In the genomic region with DNA sequence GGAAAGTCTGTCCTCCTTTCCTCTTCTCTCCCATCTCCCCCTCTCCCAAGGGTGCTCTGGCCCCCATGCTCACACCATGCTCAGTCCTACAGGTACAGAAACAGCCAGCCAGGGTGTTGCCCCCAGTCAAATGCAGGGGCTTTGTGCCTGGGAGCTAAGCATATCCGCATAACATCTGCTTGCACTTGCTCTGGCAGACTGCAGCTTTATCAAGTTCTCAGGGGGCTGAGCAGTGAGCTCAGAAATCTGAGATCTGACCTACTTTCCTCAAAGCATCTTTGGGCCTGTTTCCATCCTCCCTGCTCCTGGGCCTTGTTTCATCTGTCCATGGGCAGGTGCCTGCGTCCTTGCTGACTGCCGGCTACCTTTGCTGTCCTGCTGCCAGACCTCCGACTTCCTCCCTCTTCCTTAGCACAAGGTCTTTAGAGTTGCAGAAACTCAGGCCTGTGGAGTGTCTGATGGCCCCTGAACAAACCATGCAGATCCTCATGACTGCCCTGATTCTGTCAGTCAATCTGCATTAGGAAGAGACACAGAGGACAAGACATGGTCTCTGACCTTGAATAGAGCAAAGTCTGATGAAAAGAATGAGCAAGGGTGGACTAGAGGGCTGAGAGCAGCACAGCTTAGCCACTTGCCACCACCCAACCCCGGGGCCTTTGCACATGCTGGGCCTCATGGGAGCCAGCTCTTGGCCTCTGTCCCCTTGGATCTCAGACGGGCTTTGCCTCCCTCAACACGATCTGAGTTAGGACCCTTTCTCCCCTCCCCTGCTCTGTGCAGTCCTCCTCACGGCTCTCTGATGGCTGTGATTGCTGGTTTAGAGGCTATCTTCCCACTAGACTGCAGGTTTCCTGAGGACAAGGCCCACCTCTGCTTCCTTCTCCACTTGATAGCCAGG, we compare ENCODE assay signal across 26 cellular contexts.
DNase-seq lines count a peak whose midpoint lies in the region; ATAC-seq and TF ChIP-seq lines count a peak whose summit lies in the region.
"Had no signal": no experiment of that assay in that cellular context is flagged by ENCODE, and none has a peak within 500 bp of the region (broad histone marks: within the 10 kb centered on the region; RNA-seq: fewer than 3 reads in every experiment).

No MANE protein-coding gene starts in this region.

- POLR2A ChIA-PET in activated naive CD8-positive, alpha-beta T cell treated with anti-CD3 and anti-CD28 coated beads, Interleukin-2, amount 10 ng/mL, durations not matched to agents 7 days and 5 days (lab: Charles Lee), result no interaction called here

- H3K27ac ChIP-seq in vagina, result no peak overlapping the region
- H3K27ac ChIP-seq: adrenal gland, colonic mucosa, HL-60, SK-N-MC, skin epidermis had no signal

- H3K27ac Mint-ChIP-seq in activated naive CD8-positive, alpha-beta T cell treated with anti-CD3 and anti-CD28 coated beads, Interleukin-2, amount 10 ng/mL, durations not matched to agents 7 days and 5 days, result no peak overlapping the region
- no peak overlapping the region for H3K27ac Mint-ChIP-seq in activated naive CD8-positive, alpha-beta T cell treated with anti-CD3 and anti-CD28 coated beads for 36 hours
- no peak overlapping the region for H3K27ac Mint-ChIP-seq in activated CD8-positive, alpha-beta memory T cell treated with anti-CD3 and anti-CD28 coated beads, Interleukin-2, amount 10 ng/mL, durations not matched to agents 7 days and 5 days
- H3K27ac Mint-ChIP-seq: activated T-cell treated with anti-CD3 and anti-CD28 coated beads, Interleukin-2, amount 50 U/mL, for 72 hours; CD8-positive, alpha-beta memory T cell; effector memory CD8-positive, alpha-beta T cell; stimulated activated naive CD8-positive, alpha-beta T cell treated with anti-CD3 and anti-CD28 coated beads, Interleukin-15, Interleukin-2, amounts not matched to agents 100 ng/mL and 50 ng/mL, for 24 hours; T-helper 1 cell treated with Interleukin-12 subunit alpha and Interleukin-12 subunit beta and Interleukin-4 antibody, amounts not matched to agents 30 μg/mL and 1 μg/mL, for 36 hours had no signal

- H3K4me1 ChIP-seq in vagina, result no peaks in the 10 kb centered on the region
- H3K4me1 ChIP-seq: adrenal gland, BE2C, colonic mucosa had no signal

- no peak for TF ChIP-seq POLR2A in vagina (IDR thresholded peaks at IDR 0.05)

- peaks cover 18% of the 10 kb centered on the region for H3K27me3 Mint-ChIP-seq in activated naive CD8-positive, alpha-beta T cell treated with anti-CD3 and anti-CD28 coated beads, Interleukin-2, amount 10 ng/mL, durations not matched to agents 7 days and 5 days
- peaks cover 27% of the 10 kb centered on the region for H3K27me3 Mint-ChIP-seq in activated naive CD8-positive, alpha-beta T cell treated with anti-CD3 and anti-CD28 coated beads for 36 hours
- H3K27me3 Mint-ChIP-seq in activated CD8-positive, alpha-beta memory T cell treated with anti-CD3 and anti-CD28 coated beads, Interleukin-2, amount 10 ng/mL, durations not matched to agents 7 days and 5 days, result peaks cover 13% of the 10 kb centered on the region

- H3K9me3 ChIP-seq in vagina, result no peaks in the 10 kb centered on the region
- H3K9me3 ChIP-seq: adrenal gland, BE2C, colonic mucosa had no signal

- no peak overlapping the region for H3K4me3 Mint-ChIP-seq in activated naive CD8-positive, alpha-beta T cell treated with anti-CD3 and anti-CD28 coated beads, Interleukin-2, amount 10 ng/mL, durations not matched to agents 7 days and 5 days
- H3K4me3 Mint-ChIP-seq in activated naive CD8-positive, alpha-beta T cell treated with anti-CD3 and anti-CD28 coated beads for 36 hours, result no peak overlapping the region
- H3K4me3 Mint-ChIP-seq in activated CD8-positive, alpha-beta memory T cell treated with anti-CD3 and anti-CD28 coated beads, Interleukin-2, amount 10 ng/mL, durations not matched to agents 7 days and 5 days, result no peak overlapping the region
- H3K4me3 Mint-ChIP-seq: activated T-cell treated with anti-CD3 and anti-CD28 coated beads, Interleukin-2, amount 50 U/mL, for 72 hours; CD8-positive, alpha-beta memory T cell; effector memory CD8-positive, alpha-beta T cell; stimulated activated naive CD8-positive, alpha-beta T cell treated with anti-CD3 and anti-CD28 coated beads, Interleukin-15, Interleukin-2, amounts not matched to agents 100 ng/mL and 50 ng/mL, for 24 hours; T-helper 1 cell treated with Interleukin-12 subunit alpha and Interleukin-12 subunit beta and Interleukin-4 antibody, amounts not matched to agents 30 μg/mL and 1 μg/mL, for 36 hours had no signal

- no peaks in the 10 kb centered on the region for H3K36me3 ChIP-seq in vagina
- H3K36me3 ChIP-seq: adrenal gland, BE2C, colonic mucosa had no signal

- no peaks in the 10 kb centered on the region for H3K9me3 Mint-ChIP-seq in activated naive CD8-positive, alpha-beta T cell treated with anti-CD3 and anti-CD28 coated beads, Interleukin-2, amount 10 ng/mL, durations not matched to agents 7 days and 5 days
- no peaks in the 10 kb centered on the region for H3K9me3 Mint-ChIP-seq in activated naive CD8-positive, alpha-beta T cell treated with anti-CD3 and anti-CD28 coated beads for 36 hours
- no peaks in the 10 kb centered on the region for H3K9me3 Mint-ChIP-seq in activated CD8-positive, alpha-beta memory T cell treated with anti-CD3 and anti-CD28 coated beads, Interleukin-2, amount 10 ng/mL, durations not matched to agents 7 days and 5 days (ENCODE audit: low read depth)
- H3K9me3 Mint-ChIP-seq: activated T-cell treated with anti-CD3 and anti-CD28 coated beads, Interleukin-2, amount 50 U/mL, for 72 hours; CD8-positive, alpha-beta memory T cell; effector memory CD8-positive, alpha-beta T cell; stimulated activated naive CD8-positive, alpha-beta T cell treated with anti-CD3 and anti-CD28 coated beads, Interleukin-15, Interleukin-2, amounts not matched to agents 100 ng/mL and 50 ng/mL, for 24 hours; T-helper 1 cell treated with Interleukin-12 subunit alpha and Interleukin-12 subunit beta and Interleukin-4 antibody, amounts not matched to agents 30 μg/mL and 1 μg/mL, for 36 hours had no signal

- no peaks in the 10 kb centered on the region for H3K27me3 ChIP-seq in vagina
- H3K27me3 ChIP-seq: adrenal gland, colonic mucosa had no signal

- TF ChIP-seq CTCF in vagina (IDR thresholded peaks at IDR 0.05), result no peak

- ATAC-seq in activated naive CD8-positive, alpha-beta T cell treated with anti-CD3 and anti-CD28 coated beads, Interleukin-2, amount 10 ng/mL, durations not matched to agents 7 days and 5 days (ENCODE audit: low read depth), result no peak
- no peak for ATAC-seq in activated CD8-positive, alpha-beta memory T cell treated with anti-CD3 and anti-CD28 coated beads, Interleukin-2, amount 10 ng/mL, durations not matched to agents 7 days and 5 days
- no peak for ATAC-seq in GM18498 (IDR thresholded peaks at IDR 0.05; ENCODE audit: unreplicated experiment)
- no peak for ATAC-seq in GM19324 (IDR thresholded peaks at IDR 0.05; ENCODE audit: low FRiP score, unreplicated experiment)
- ATAC-seq: activated T-cell treated with anti-CD3 and anti-CD28 coated beads, Interleukin-2, amount 50 U/mL, for 72 hours; effector memory CD8-positive, alpha-beta T cell had no signal

- no peaks in the 10 kb centered on the region for H3K4me1 Mint-ChIP-seq in activated naive CD8-positive, alpha-beta T cell treated with anti-CD3 and anti-CD28 coated beads, Interleukin-2, amount 10 ng/mL, durations not matched to agents 7 days and 5 days
- H3K4me1 Mint-ChIP-seq in activated naive CD8-positive, alpha-beta T cell treated with anti-CD3 and anti-CD28 coated beads for 36 hours, result no peaks in the 10 kb centered on the region
- H3K4me1 Mint-ChIP-seq in activated CD8-positive, alpha-beta memory T cell treated with anti-CD3 and anti-CD28 coated beads, Interleukin-2, amount 10 ng/mL, durations not matched to agents 7 days and 5 days, result no peaks in the 10 kb centered on the region
- H3K4me1 Mint-ChIP-seq: CD8-positive, alpha-beta memory T cell had no signal

- CTCF ChIA-PET in activated CD8-positive, alpha-beta memory T cell treated with anti-CD3 and anti-CD28 coated beads, Interleukin-2, amount 10 ng/mL, durations not matched to agents 7 days and 5 days (lab: Charles Lee), result no interaction called here

- intact Hi-C loops in vagina (cut with DNase I), result no loop called here

- DNase-seq in activated naive CD8-positive, alpha-beta T cell treated with anti-CD3 and anti-CD28 coated beads, Interleukin-2, amount 10 ng/mL, durations not matched to agents 7 days and 5 days, result peak; percentile 8
- DNase-seq in activated naive CD8-positive, alpha-beta T cell treated with anti-CD3 and anti-CD28 coated beads for 36 hours, result no peak
- peak; percentile 30 for DNase-seq in activated CD8-positive, alpha-beta memory T cell treated with anti-CD3 and anti-CD28 coated beads, Interleukin-2, amount 10 ng/mL, durations not matched to agents 7 days and 5 days
- peak; percentile 67 for DNase-seq in mesenteric fat pad (ENCODE audit: low spot score)
- peak; percentile 37 to 77 for DNase-seq in vagina (ENCODE audit: extremely low spot score in 2 of 2)
- no peak for DNase-seq in activated CD4-positive, alpha-beta T cell treated with anti-CD3 and anti-CD28 coated beads for 1 hour
- DNase-seq: activated naive CD4-positive, alpha-beta T cell; activated T-cell treated with anti-CD3 and anti-CD28 coated beads, Interleukin-2, amount 50 U/mL, for 72 hours; BE2C; CD8-positive, alpha-beta memory T cell; DMS79; effector memory CD8-positive, alpha-beta T cell; foreskin fibroblast; GF-D8; Karpas-422; mesenchymal stem cell; NCI-H1436 treated with DMSO at 0.1 percent for 48 hours had no signal

- no peak overlapping the region for H3K4me3 ChIP-seq in vagina
- H3K4me3 ChIP-seq: adrenal gland, colonic mucosa, SK-N-MC, skin epidermis had no signal

- no peaks in the 10 kb centered on the region for H3K36me3 Mint-ChIP-seq in activated naive CD8-positive, alpha-beta T cell treated with anti-CD3 and anti-CD28 coated beads, Interleukin-2, amount 10 ng/mL, durations not matched to agents 7 days and 5 days
- no peaks in the 10 kb centered on the region for H3K36me3 Mint-ChIP-seq in activated naive CD8-positive, alpha-beta T cell treated with anti-CD3 and anti-CD28 coated beads for 36 hours
- H3K36me3 Mint-ChIP-seq in activated CD8-positive, alpha-beta memory T cell treated with anti-CD3 and anti-CD28 coated beads, Interleukin-2, amount 10 ng/mL, durations not matched to agents 7 days and 5 days, result no peaks in the 10 kb centered on the region
- H3K36me3 Mint-ChIP-seq: CD8-positive, alpha-beta memory T cell had no signal

Comparison
In these comparisons a context has a peak if more than half of its experiments do, and no peak if none do; other contexts are left out.
1. DNase-seq: peak in activated naive CD8-positive, alpha-beta T cell treated with anti-CD3 and anti-CD28 coated beads, Interleukin-2, amount 10 ng/mL, durations not matched to agents 7 days and 5 days (single experiment), activated CD8-positive, alpha-beta memory T cell treated with anti-CD3 and anti-CD28 coated beads, Interleukin-2, amount 10 ng/mL, durations not matched to agents 7 days and 5 days (single experiment), mesenteric fat pad (single experiment) and vagina (2 of 2); none in activated naive CD8-positive, alpha-beta T cell treated with anti-CD3 and anti-CD28 coated beads for 36 hours (single experiment) and activated CD4-positive, alpha-beta T cell treated with anti-CD3 and anti-CD28 coated beads for 1 hour (single experiment).